Comparison of ENCODE assay signal across 23 cellular contexts in genomic region chr2:66498597-66498910, GRCh38.
"Had no signal": no experiment of that assay in that cellular context is flagged by ENCODE, and none has a peak within 500 bp of the region (broad histone marks: within the 10 kb centered on the region; RNA-seq: fewer than 3 reads in every experiment).

No MANE protein-coding gene starts in this region.

- H3K27ac Mint-ChIP-seq: activated CD4-positive, alpha-beta T cell treated with anti-CD3 and anti-CD28 coated beads, Interleukin-2, amount 10 ng/mL, durations not matched to agents 7 days and 5 days; activated CD8-positive, alpha-beta memory T cell treated with anti-CD3 and anti-CD28 coated beads, Interleukin-2, amount 10 ng/mL, durations not matched to agents 7 days and 5 days; activated CD8-positive, alpha-beta T cell treated with anti-CD3 and anti-CD28 coated beads for 36 hours; activated naive CD4-positive, alpha-beta T cell treated with anti-CD3 and anti-CD28 coated beads, Interleukin-2, amount 10 ng/mL, durations not matched to agents 7 days and 5 days; immature natural killer cell; natural killer cell; stimulated activated naive B cell treated with anti-CD40 and anti-IgM and Interleukin-4, amounts not matched to agents 10 μg/mL and 1 μg/mL and 100 μg/mL, for 72 hours had no signal

- DNase-seq: activated CD4-positive, alpha-beta T cell treated with anti-CD3 and anti-CD28 coated beads, Interleukin-2, amount 10 ng/mL, durations not matched to agents 7 days and 5 days; activated CD4-positive, CD25-positive, alpha-beta regulatory T cell treated with anti-CD3 and anti-CD28 coated beads, Interleukin-2, amount 50 U/mL, for 72 hours; activated CD8-positive, alpha-beta memory T cell treated with anti-CD3 and anti-CD28 coated beads, Interleukin-2, amount 10 ng/mL, durations not matched to agents 7 days and 5 days; activated CD8-positive, alpha-beta T cell treated with anti-CD3 and anti-CD28 coated beads for 36 hours; activated effector memory CD4-positive, alpha-beta T cell treated with anti-CD3 and anti-CD28 coated beads, Interleukin-2, amount 50 U/mL, for 16 hours; activated naive CD4-positive, alpha-beta T cell treated with anti-CD3 and anti-CD28 coated beads, Interleukin-2, amount 10 ng/mL, durations not matched to agents 7 days and 5 days; activated T-cell treated with anti-CD3 and anti-CD28 coated beads for 4 hours; caudate nucleus; dermis blood vessel endothelial cell; effector CD8-positive, alpha-beta T cell; foreskin keratinocyte; immature natural killer cell; left ventricle myocardium superior; mammary epithelial cell; midbrain; natural killer cell; occipital lobe; sigmoid colon; stimulated activated CD4-positive, alpha-beta T cell treated with anti-CD3 and anti-CD28 coated beads, Interleukin-15, amount 100 ng/mL, for 24 hours; stimulated activated CD8-positive, alpha-beta memory T cell treated with anti-CD3 and anti-CD28 coated beads, Interleukin-4, amount 100 ng/mL, for 48 hours; stimulated activated naive B cell treated with anti-CD40 and anti-IgM and Interleukin-4, amounts not matched to agents 10 μg/mL and 1 μg/mL and 100 μg/mL, for 72 hours; upper lobe of left lung had no signal

- H3K9me3 ChIP-seq: sigmoid colon, upper lobe of left lung had no signal

- H3K27me3 Mint-ChIP-seq: activated CD4-positive, alpha-beta T cell treated with anti-CD3 and anti-CD28 coated beads, Interleukin-2, amount 10 ng/mL, durations not matched to agents 7 days and 5 days; activated CD8-positive, alpha-beta memory T cell treated with anti-CD3 and anti-CD28 coated beads, Interleukin-2, amount 10 ng/mL, durations not matched to agents 7 days and 5 days; stimulated activated naive B cell treated with anti-CD40 and anti-IgM and Interleukin-4, amounts not matched to agents 10 μg/mL and 1 μg/mL and 100 μg/mL, for 72 hours had no signal

- H3K4me1 Mint-ChIP-seq: activated CD4-positive, alpha-beta T cell treated with anti-CD3 and anti-CD28 coated beads, Interleukin-2, amount 10 ng/mL, durations not matched to agents 7 days and 5 days; activated CD8-positive, alpha-beta memory T cell treated with anti-CD3 and anti-CD28 coated beads, Interleukin-2, amount 10 ng/mL, durations not matched to agents 7 days and 5 days; activated naive CD4-positive, alpha-beta T cell treated with anti-CD3 and anti-CD28 coated beads, Interleukin-2, amount 10 ng/mL, durations not matched to agents 7 days and 5 days; immature natural killer cell; natural killer cell; stimulated activated naive B cell treated with anti-CD40 and anti-IgM and Interleukin-4, amounts not matched to agents 10 μg/mL and 1 μg/mL and 100 μg/mL, for 72 hours had no signal

- H3K4me2 ChIP-seq: smooth muscle cell had no signal

- H3K4me3 ChIP-seq: sigmoid colon, smooth muscle cell, upper lobe of left lung had no signal

- H3K9me3 Mint-ChIP-seq: activated CD4-positive, alpha-beta T cell treated with anti-CD3 and anti-CD28 coated beads, Interleukin-2, amount 10 ng/mL, durations not matched to agents 7 days and 5 days; activated CD8-positive, alpha-beta T cell treated with anti-CD3 and anti-CD28 coated beads for 36 hours; activated naive CD4-positive, alpha-beta T cell treated with anti-CD3 and anti-CD28 coated beads, Interleukin-2, amount 10 ng/mL, durations not matched to agents 7 days and 5 days; natural killer cell; stimulated activated naive B cell treated with anti-CD40 and anti-IgM and Interleukin-4, amounts not matched to agents 10 μg/mL and 1 μg/mL and 100 μg/mL, for 72 hours had no signal

- ATAC-seq: activated CD8-positive, alpha-beta memory T cell treated with anti-CD3 and anti-CD28 coated beads, Interleukin-2, amount 10 ng/mL, durations not matched to agents 7 days and 5 days; activated CD8-positive, alpha-beta T cell treated with anti-CD3 and anti-CD28 coated beads for 36 hours; foreskin keratinocyte; left ventricle myocardium superior; natural killer cell; stimulated activated naive B cell treated with anti-CD40 and anti-IgM and Interleukin-4, amounts not matched to agents 10 μg/mL and 1 μg/mL and 100 μg/mL, for 72 hours had no signal

- H3K27ac ChIP-seq: foreskin keratinocyte had no signal

- H3K36me3 Mint-ChIP-seq: activated CD8-positive, alpha-beta memory T cell treated with anti-CD3 and anti-CD28 coated beads, Interleukin-2, amount 10 ng/mL, durations not matched to agents 7 days and 5 days; activated naive CD4-positive, alpha-beta T cell treated with anti-CD3 and anti-CD28 coated beads, Interleukin-2, amount 10 ng/mL, durations not matched to agents 7 days and 5 days; immature natural killer cell; natural killer cell; stimulated activated naive B cell treated with anti-CD40 and anti-IgM and Interleukin-4, amounts not matched to agents 10 μg/mL and 1 μg/mL and 100 μg/mL, for 72 hours had no signal

- H3K4me3 Mint-ChIP-seq: activated CD4-positive, alpha-beta T cell treated with anti-CD3 and anti-CD28 coated beads, Interleukin-2, amount 10 ng/mL, durations not matched to agents 7 days and 5 days; activated CD8-positive, alpha-beta memory T cell treated with anti-CD3 and anti-CD28 coated beads, Interleukin-2, amount 10 ng/mL, durations not matched to agents 7 days and 5 days; activated CD8-positive, alpha-beta T cell treated with anti-CD3 and anti-CD28 coated beads for 36 hours; activated naive CD4-positive, alpha-beta T cell treated with anti-CD3 and anti-CD28 coated beads, Interleukin-2, amount 10 ng/mL, durations not matched to agents 7 days and 5 days; immature natural killer cell; natural killer cell; stimulated activated naive B cell treated with anti-CD40 and anti-IgM and Interleukin-4, amounts not matched to agents 10 μg/mL and 1 μg/mL and 100 μg/mL, for 72 hours had no signal

- H3K27me3 ChIP-seq: foreskin keratinocyte, sigmoid colon, upper lobe of left lung had no signal
